13 cellular contexts compared by ENCODE assay signal in genomic region chr15:32818758-32819405, GRCh38.
DNase-seq lines count a peak whose midpoint lies in the region; ATAC-seq, FAIRE-seq and TF ChIP-seq lines count a peak whose summit lies in the region.
"Had no signal": no experiment of that assay in that cellular context is flagged by ENCODE, and none has a peak within 500 bp of the region (broad histone marks: within the 10 kb centered on the region; RNA-seq: fewer than 3 reads in every experiment).

No MANE protein-coding gene starts in this region.

- no peak for ATAC-seq in GM18909 (IDR thresholded peaks at IDR 0.05; ENCODE audit: poor library complexity, unreplicated experiment)

- TF ChIP-seq CTCF in fibroblast of pulmonary artery (IDR thresholded peaks at IDR 0.05; ENCODE audit: low read length, missing control alignments): no peak

- no peak for FAIRE-seq in GM12891 (lab: Jason Lieb, UNC)
- FAIRE-seq: bronchial epithelial cell had no signal

- no peak for TF ChIP-seq POLR2A in GM12891 (IDR thresholded peaks at IDR 0.05; ENCODE audit: low read depth, low read length)

- H3K4me3 ChIP-seq in fibroblast of pulmonary artery (replicated peaks; ENCODE audit: low read depth, low read length): no peak overlapping the region
- H3K4me3 ChIP-seq: transverse colon had no signal

- DNase-seq in NCI-H1105 treated with DMSO at 0.1 percent for 48 hours (lab: John Stamatoyannopoulos, UW) (peak; percentile 4), NCI-H1105 (lab: John Stamatoyannopoulos, UW) (no peak), NCI-H526 treated with DMSO at 0.1 percent for 48 hours (lab: John Stamatoyannopoulos, UW) (peak; percentile 89), fibroblast of pulmonary artery (ENCODE audit: low read depth) (peak; percentile 60), stromal cell of bone marrow (ENCODE audit: low read depth) (peak; percentile 61), SKM-1 treated with dmso at 0.1 percent for 144 hours (lab: John Stamatoyannopoulos, UW; ENCODE audit: unreplicated experiment) (no peak), GM12891 (ENCODE audit: insufficient read length, low spot score) (no peak)
- DNase-seq: 8988T, MM.1S, SHP77, transverse colon had no signal

TF ChIP-seq in GM12891, 5 proteins besides CTCF, POLR2A, EP300 and RAD21:
- no peak for TF ChIP-seq PAX5 (IDR thresholded peaks at IDR 0.05; ENCODE audit: insufficient read depth, low read length, severe bottlenecking)
- TF ChIP-seq POLR2AphosphoS5 (IDR thresholded peaks at IDR 0.05; ENCODE audit: low read depth, low read length): no peak
- TF ChIP-seq TAF1 (IDR thresholded peaks at IDR 0.05; ENCODE audit: low read depth, low read length): no peak
- TF ChIP-seq POU2F2 (IDR thresholded peaks at IDR 0.05; ENCODE audit: low read depth, low read length): no peak
- no peak for TF ChIP-seq SPI1 (IDR thresholded peaks at IDR 0.05; ENCODE audit: low read depth, low read length)
TF ChIP-seq in GM12891: peak in this region for 0.

Comparison
In these comparisons a context has a peak if more than half of its experiments do, and no peak if none do; other contexts are left out.
1. DNase-seq: peak in NCI-H1105 treated with DMSO at 0.1 percent for 48 hours (single experiment), NCI-H526 treated with DMSO at 0.1 percent for 48 hours (single experiment), fibroblast of pulmonary artery (single experiment) and stromal cell of bone marrow (single experiment); none in NCI-H1105 (single experiment), SKM-1 treated with dmso at 0.1 percent for 144 hours (single experiment) and GM12891 (single experiment).